22 cellular contexts compared by ENCODE assay signal in genomic region chr19:48368942-48369341, GRCh38. TPM values are rescaled to one million over a fixed set of nuclear protein-coding genes. Genes with fewer than 3 reads are reported as not detected.
DNase-seq lines count a peak whose midpoint lies in the region; FAIRE-seq and TF ChIP-seq lines count a peak whose summit lies in the region.
"Had no signal": no experiment of that assay in that cellular context is flagged by ENCODE, and none has a peak within 500 bp of the region (broad histone marks: within the 10 kb centered on the region; RNA-seq: fewer than 3 reads in every experiment).

No MANE protein-coding gene starts in this region.

- H3K4me1 ChIP-seq in small intestine (ENCODE audit: control insufficient read depth in 2 of 2, insufficient read depth in 1 of 2, low read depth in 1 of 2, low read length in 1 of 2) (peaks cover 4% of the 10 kb centered on the region in 2 donors), esophagus squamous epithelium (peaks cover 0 to 9% (median 6%) of the 10 kb centered on the region in 3 donors)

- FAIRE-seq in small intestine (lab: Jason Lieb, UNC) = no peak
- FAIRE-seq: TTC549 had no signal

- H3K9me3 ChIP-seq in small intestine (ENCODE audit: control insufficient read depth, low read depth) (no peaks in the 10 kb centered on the region), esophagus squamous epithelium (no peaks in the 10 kb centered on the region)
- H3K9me3 ChIP-seq: tibial nerve had no signal

- intact Hi-C loops in esophagus squamous epithelium (cut with DNase I) = no loop called here

- TF ChIP-seq POLR2A in esophagus squamous epithelium (IDR thresholded peaks at IDR 0.05) = no peak

- 30 to 57% (median 44%) methylated on average over 12 to 14 of the region's 14 CpGs for WGBS in small intestine, 3 donors
- 67 to 83% methylated on average over 10 to 12 of the region's 14 CpGs for WGBS in esophagus squamous epithelium, 2 donors

- DNase-seq in NCI-H1092 (lab: John Stamatoyannopoulos, UW) (peak; percentile 15), NCI-H446 treated with DMSO at 0.1 percent for 48 hours (lab: John Stamatoyannopoulos, UW) (peak; percentile 67), kidney tubule cell (ENCODE audit: low spot score) (peak; percentile 15), small intestine (peak; percentile 92), SW 1271 (lab: John Stamatoyannopoulos, UW) (no peak), esophagus squamous epithelium (lab: John Stamatoyannopoulos, UW) (no peak)
- no peak for DNase-seq in activated T-cell treated with anti-CD3 and anti-CD28 coated beads, Interleukin-2, amount 50 U/mL, for 48 hours
- DNase-seq: activated CD4-positive, alpha-beta T cell treated with anti-CD3 and anti-CD28 coated beads for 48 hours; AML-193; effector CD4-positive, alpha-beta T cell; GM23248; MM.1S; NCI-H2029 treated with DMSO at 0.1 percent for 48 hours; nephron progenitor cell; NK-92 treated with Interleukin-12 subunit alpha and Interleukin-12 subunit beta, amount 100 ng/mL, for 24 hours; stimulated activated CD4-positive, alpha-beta T cell treated with anti-CD3 and anti-CD28 coated beads, Interleukin-2, amount 100 ng/mL, for 24 hours; stimulated activated naive CD8-positive, alpha-beta T cell treated with anti-CD3 and anti-CD28 coated beads, Interleukin-15, Interleukin-2, amounts not matched to agents 100 U/mL and 50 U/mL, for 24 hours had no signal

- no peak for TF ChIP-seq CTCF in esophagus squamous epithelium (IDR thresholded peaks at IDR 0.05)

- no peak overlapping the region for H3K4me3 ChIP-seq in small intestine (ENCODE audit: low read depth in 1 of 2, low read length in 2 of 2)
- no peak overlapping the region for H3K4me3 ChIP-seq in esophagus squamous epithelium
- H3K4me3 ChIP-seq: GM23248, tibial nerve had no signal

- H3K36me3 ChIP-seq in small intestine (ENCODE audit: control insufficient read depth in 2 of 2, insufficient read depth in 2 of 2, low read length in 2 of 2) = no peaks in the 10 kb centered on the region
- H3K36me3 ChIP-seq in esophagus squamous epithelium = no peaks in the 10 kb centered on the region
- H3K36me3 ChIP-seq: tibial nerve had no signal

- peak overlapping the region; percentile 19 to 34 for H3K27ac ChIP-seq in small intestine (ENCODE audit: low read depth in 1 of 2, low read length in 1 of 2)
- no peak overlapping the region for H3K27ac ChIP-seq in esophagus squamous epithelium
- H3K27ac ChIP-seq: GM23248, tibial nerve had no signal

- H3K27me3 ChIP-seq in small intestine (ENCODE audit: control insufficient read depth in 2 of 2, insufficient read depth in 2 of 2, low read length in 2 of 2) (no peaks in the 10 kb centered on the region), esophagus squamous epithelium (no peaks in the 10 kb centered on the region)
- H3K27me3 ChIP-seq: tibial nerve had no signal

RNA-seq across cellular contexts. Expression of gene SYNGR4, which starts 4.8 kb away (rescaled TPM):
- polyA plus RNA-seq in small intestine = under 1 TPM in 1 of 3 donors, not detected in 2; 0.15 TPM
- total RNA-seq in esophagus squamous epithelium = not detected
- total RNA-seq: activated T-helper 2 cell treated with anti-CD3 and anti-CD28 coated beads, Interferon-gamma antibody, Interleukin-2, Interleukin-4, amounts not matched to agents 10 μg/mL and 5 μg/mL and 100 μg/mL, durations not matched to agents 14 hours and 24 hours and 36 hours; GM23248; posterior vena cava; tibial nerve had no signal
- polyA plus RNA-seq: esophagus, GM23248 had no signal

RNA-seq across cellular contexts. Expression of gene TMEM143, which starts 5.2 kb away (rescaled TPM):
- 10 to 100 TPM in 1 of 3 donors, 1 to 10 TPM in 2; 5.9 to 13.2 (median 8.4) TPM for polyA plus RNA-seq in small intestine
- 1 to 10 TPM; 3.2 to 9.3 (median 6.2) TPM for total RNA-seq in esophagus squamous epithelium

RNA-seq across cellular contexts. Expression of gene KDELR1, which starts 22.4 kb away (rescaled TPM):
- polyA plus RNA-seq in small intestine = 100 to 1,000 TPM in 2 of 3 donors, 10 to 100 TPM in 1; 95.4 to 231 (median 101) TPM
- 10 to 100 TPM; 63.5 to 87.4 (median 70.2) TPM for total RNA-seq in esophagus squamous epithelium

RNA-seq across cellular contexts. Expression of gene GRIN2D, which starts 24.5 kb away (rescaled TPM):
- under 1 TPM in 1 of 3 donors, not detected in 2; 0.25 TPM for polyA plus RNA-seq in small intestine
- under 1 TPM; 0.09 to 0.47 (median 0.15) TPM for total RNA-seq in esophagus squamous epithelium

RNA-seq across cellular contexts. Expression of gene EMP3, which starts 43.6 kb away (rescaled TPM):
- 10 to 100 TPM in 2 of 3 donors, 1 to 10 TPM in 1; 3.4 to 47.4 (median 19.5) TPM for polyA plus RNA-seq in small intestine
- total RNA-seq in esophagus squamous epithelium = 10 to 100 TPM in 1 of 4 donors, 1 to 10 TPM in 3; 2.0 to 23.7 (median 6.0) TPM

Comparison
In these comparisons a context has a peak if more than half of its experiments do, and no peak if none do; other contexts are left out.
1. DNase-seq: peak in NCI-H1092 (single experiment), NCI-H446 treated with DMSO at 0.1 percent for 48 hours (single experiment), kidney tubule cell (single experiment) and small intestine (single experiment); none in activated T-cell treated with anti-CD3 and anti-CD28 coated beads, Interleukin-2, amount 50 U/mL, for 48 hours (0 of 2), SW 1271 (0 of 2) and esophagus squamous epithelium (single experiment).
2. H3K27ac ChIP-seq: peak in small intestine (2 of 2); none in esophagus squamous epithelium (0 of 4).